ENCODE assay signal across 13 cellular contexts in genomic region chr1:32031578-32032286, GRCh38. TPM values are rescaled to one million over a fixed set of nuclear protein-coding genes. Genes with fewer than 3 reads are reported as not detected.
DNase-seq lines count a peak whose midpoint lies in the region; ATAC-seq, FAIRE-seq and TF ChIP-seq lines count a peak whose summit lies in the region.
"Had no signal": no experiment of that assay in that cellular context is flagged by ENCODE, and none has a peak within 500 bp of the region (broad histone marks: within the 10 kb centered on the region; RNA-seq: fewer than 3 reads in every experiment).

No MANE protein-coding gene starts in this region.

- H3F3A ChIP-seq in smooth muscle cell (ENCODE audit: low read depth): peaks cover 53% of the 10 kb centered on the region

- WGBS in smooth muscle cell (ENCODE audit: low lambda C conversion rate): 38% methylated on average over 8 of the region's 8 CpGs

- H3K36me3 Mint-ChIP-seq in activated T-cell treated with anti-CD3 and anti-CD28 coated beads, Interleukin-2, amount 50 U/mL, for 24 hours (ENCODE audit: low read depth): peaks cover 89% of the 10 kb centered on the region
- H3K36me3 Mint-ChIP-seq in activated T-cell treated with anti-CD3 and anti-CD28 coated beads, Interleukin-2, amount 50 U/mL, for 4 hours (ENCODE audit: insufficient read depth): peaks cover 47% of the 10 kb centered on the region

- H3K4me1 ChIP-seq in foreskin keratinocyte (peaks cover 17% of the 10 kb centered on the region), smooth muscle cell (ENCODE audit: low read depth) (peaks cover 4% of the 10 kb centered on the region)
- H3K4me1 ChIP-seq: A549 had no signal

- peaks cover 100% of the 10 kb centered on the region for H3K79me2 ChIP-seq in smooth muscle cell (ENCODE audit: low read depth)

- TF ChIP-seq CTCF in WERI-Rb-1 (IDR thresholded peaks at IDR 0.05; ENCODE audit: low read depth, low read length) (no peak), foreskin keratinocyte (conservative IDR thresholded peaks at IDR 0.05) (no peak), smooth muscle cell (IDR thresholded peaks at IDR 0.05; ENCODE audit: borderline replicate concordance, insufficient read depth, poor library complexity, severe bottlenecking) (no peak)

- H3K9me3 ChIP-seq in WERI-Rb-1 (ENCODE audit: severe bottlenecking) (no peaks in the 10 kb centered on the region), smooth muscle cell (replicated peaks; ENCODE audit: low read depth) (no peaks in the 10 kb centered on the region)
- H3K9me3 ChIP-seq: A549, upper lobe of right lung had no signal

- H3K4me2 ChIP-seq in smooth muscle cell: peak overlapping the region; percentile 75
- H3K4me2 ChIP-seq: A549 had no signal

- peaks cover 83% of the 10 kb centered on the region for H3K36me3 ChIP-seq in WERI-Rb-1
- H3K36me3 ChIP-seq in smooth muscle cell (ENCODE audit: low read depth): peaks cover 15% of the 10 kb centered on the region

- H3K4me3 ChIP-seq in WERI-Rb-1 (ENCODE audit: low read depth, low read length) (no peak overlapping the region), smooth muscle cell (no peak overlapping the region)
- H3K4me3 ChIP-seq: A549, GM12878, upper lobe of right lung had no signal

- no peak for DNase-seq in activated T-cell treated with anti-CD3 and anti-CD28 coated beads, Interleukin-2, amount 50 U/mL, for 24 hours
- no peak for DNase-seq in activated T-cell treated with anti-CD3 and anti-CD28 coated beads, Interleukin-2, amount 50 U/mL, for 4 hours
- DNase-seq in WERI-Rb-1 (no peak), foreskin keratinocyte (peak; percentile 44 to 73), smooth muscle cell (lab: John Stamatoyannopoulos, UW; ENCODE audit: unreplicated experiment) (no peak), urothelium cell line (ENCODE audit: low spot score) (no peak)
- DNase-seq: activated CD8-positive, alpha-beta memory T cell treated with anti-CD3 and anti-CD28 coated beads, Interleukin-2, amount 50 U/mL, for 4 hours; stimulated activated CD4-positive, alpha-beta T cell treated with anti-CD3 and anti-CD28 coated beads, Interleukin-4, amount 100 ng/mL, for 4 hours; upper lobe of right lung had no signal

- no peak for ATAC-seq in activated T-cell treated with anti-CD3 and anti-CD28 coated beads, Interleukin-2, amount 50 U/mL, for 4 hours
- ATAC-seq in foreskin keratinocyte (peak; percentile 72), HG03045 (IDR thresholded peaks at IDR 0.05; ENCODE audit: unreplicated experiment) (no peak), HG03039 (IDR thresholded peaks at IDR 0.05; ENCODE audit: unreplicated experiment) (no peak)
- ATAC-seq: A549, GM12878, upper lobe of right lung had no signal

- peaks cover 45% of the 10 kb centered on the region for H3K4me1 Mint-ChIP-seq in activated T-cell treated with anti-CD3 and anti-CD28 coated beads, Interleukin-2, amount 50 U/mL, for 24 hours (ENCODE audit: low read depth)
- H3K4me1 Mint-ChIP-seq in activated T-cell treated with anti-CD3 and anti-CD28 coated beads, Interleukin-2, amount 50 U/mL, for 4 hours (ENCODE audit: low read depth): peaks cover 41% of the 10 kb centered on the region

- H2AFZ ChIP-seq in smooth muscle cell (ENCODE audit: low read depth): no peak overlapping the region

- H3K9me3 Mint-ChIP-seq in activated T-cell treated with anti-CD3 and anti-CD28 coated beads, Interleukin-2, amount 50 U/mL, for 24 hours: no peaks in the 10 kb centered on the region
- no peaks in the 10 kb centered on the region for H3K9me3 Mint-ChIP-seq in activated T-cell treated with anti-CD3 and anti-CD28 coated beads, Interleukin-2, amount 50 U/mL, for 4 hours

- H3K4me3 Mint-ChIP-seq in activated T-cell treated with anti-CD3 and anti-CD28 coated beads, Interleukin-2, amount 50 U/mL, for 24 hours: no peak overlapping the region
- H3K4me3 Mint-ChIP-seq in activated T-cell treated with anti-CD3 and anti-CD28 coated beads, Interleukin-2, amount 50 U/mL, for 4 hours: no peak overlapping the region

- H3K27me3 ChIP-seq in WERI-Rb-1 (ENCODE audit: insufficient read depth, low read depth, severe bottlenecking): no peaks in the 10 kb centered on the region
- H3K27me3 ChIP-seq in foreskin keratinocyte: no peaks in the 10 kb centered on the region
- no peaks in the 10 kb centered on the region for H3K27me3 ChIP-seq in smooth muscle cell (ENCODE audit: low read depth)
- H3K27me3 ChIP-seq: upper lobe of right lung had no signal

- H3K27ac ChIP-seq in WERI-Rb-1 (peak overlapping the region; percentile 32; the same call in 1 of the 2 replicates), foreskin keratinocyte (peak overlapping the region; percentile 5), smooth muscle cell (ENCODE audit: low read depth) (peak overlapping the region; percentile 85)
- H3K27ac ChIP-seq: A549, upper lobe of right lung had no signal

- H3K27me3 Mint-ChIP-seq in activated T-cell treated with anti-CD3 and anti-CD28 coated beads, Interleukin-2, amount 50 U/mL, for 24 hours: no peaks in the 10 kb centered on the region
- H3K27me3 Mint-ChIP-seq in activated T-cell treated with anti-CD3 and anti-CD28 coated beads, Interleukin-2, amount 50 U/mL, for 4 hours (ENCODE audit: low read depth): no peaks in the 10 kb centered on the region

- H3K27ac Mint-ChIP-seq in activated T-cell treated with anti-CD3 and anti-CD28 coated beads, Interleukin-2, amount 50 U/mL, for 24 hours: peak overlapping the region; percentile 55

- FAIRE-seq in urothelium cell line (lab: Jason Lieb, UNC): no peak
- FAIRE-seq: A549, GM12878 had no signal

- H3K9ac ChIP-seq in smooth muscle cell (ENCODE audit: low read depth): peak overlapping the region; percentile 3

- H4K20me1 ChIP-seq in smooth muscle cell (ENCODE audit: low read depth): no peaks in the 10 kb centered on the region

RNA-seq across cellular contexts. Expression of gene KHDRBS1, which starts 18.1 kb away (rescaled TPM):
- 100 to 1,000 TPM; 186 to 191 (median 187) TPM for total RNA-seq in activated T-cell treated with anti-CD3 and anti-CD28 coated beads, Interleukin-2, amount 50 U/mL, for 4 hours
- total RNA-seq in foreskin keratinocyte (120 and 121 TPM in 2 replicates), smooth muscle cell (80.4 and 90.6 TPM in 2 replicates)
- polyA plus RNA-seq in foreskin keratinocyte (81.2 and 92.5 TPM in 2 replicates), smooth muscle cell (85.0 and 86.5 TPM in 2 replicates)

RNA-seq across cellular contexts. Expression of gene TMEM39B, which starts 41.0 kb away (rescaled TPM):
- total RNA-seq in activated T-cell treated with anti-CD3 and anti-CD28 coated beads, Interleukin-2, amount 50 U/mL, for 4 hours: 10 to 100 TPM; 26.9 to 30.4 (median 27.8) TPM
- 10.1 and 11.4 TPM in 2 replicates for total RNA-seq in foreskin keratinocyte
- polyA plus RNA-seq in foreskin keratinocyte: 15.8 and 17.2 TPM in 2 replicates
- 9.2 and 9.4 TPM in 2 replicates for total RNA-seq in smooth muscle cell
- polyA plus RNA-seq in smooth muscle cell: 4.4 and 7.5 TPM in 2 replicates

Comparison
In these comparisons a context has a peak if more than half of its experiments do, and no peak if none do; other contexts are left out.
1. DNase-seq: peak in foreskin keratinocyte (2 of 2); none in activated T-cell treated with anti-CD3 and anti-CD28 coated beads, Interleukin-2, amount 50 U/mL, for 24 hours (single experiment), activated T-cell treated with anti-CD3 and anti-CD28 coated beads, Interleukin-2, amount 50 U/mL, for 4 hours (single experiment), WERI-Rb-1 (single experiment), smooth muscle cell (single experiment) and urothelium cell line (single experiment).
2. H3K27ac ChIP-seq: peak in every context shown above with its lines; median percentile 85 in smooth muscle cell; 32 in WERI-Rb-1; 5 in foreskin keratinocyte.